Comparison of ENCODE assay signal across 1 cellular context in the genomic region with DNA sequence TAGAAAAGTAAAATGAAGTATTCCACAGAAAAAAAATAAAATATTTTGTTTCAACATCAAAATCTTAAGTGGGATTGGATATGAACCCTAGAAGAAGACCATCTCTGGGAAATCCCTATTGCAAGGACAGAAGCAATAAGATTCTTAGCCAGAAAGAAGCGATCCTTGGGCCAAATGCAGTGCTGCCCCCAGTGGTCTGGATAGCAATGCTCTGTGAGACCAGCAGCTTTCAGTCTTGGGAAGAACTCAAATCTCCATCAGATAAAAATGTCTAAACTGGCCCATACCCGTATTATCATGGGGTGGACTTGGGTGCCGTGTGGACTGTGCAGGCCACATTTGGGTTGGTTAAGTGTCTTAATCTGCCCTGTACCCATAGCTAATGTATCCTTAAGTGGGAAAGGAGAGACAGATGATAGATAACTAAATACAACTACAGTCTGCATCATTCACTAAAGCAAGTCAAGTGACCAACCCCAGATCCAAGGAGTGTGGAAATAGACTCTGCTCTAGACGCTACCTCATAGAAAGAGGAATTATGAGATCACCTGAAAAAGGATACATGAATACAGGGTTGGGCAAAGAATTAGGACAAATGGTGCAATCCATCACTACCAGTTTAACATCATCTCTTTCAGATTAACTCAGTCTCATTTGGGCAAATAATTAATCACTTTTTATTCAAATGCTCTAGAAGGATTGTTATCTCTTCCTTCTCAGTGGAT.
TF ChIP-seq lines count a peak whose summit lies in the region.

No MANE protein-coding gene starts in this region.

TF ChIP-seq in K562, 482 proteins besides CTCF, POLR2A, EP300 and RAD21 (continued from another document):
- TF ChIP-seq, protein P1, sequence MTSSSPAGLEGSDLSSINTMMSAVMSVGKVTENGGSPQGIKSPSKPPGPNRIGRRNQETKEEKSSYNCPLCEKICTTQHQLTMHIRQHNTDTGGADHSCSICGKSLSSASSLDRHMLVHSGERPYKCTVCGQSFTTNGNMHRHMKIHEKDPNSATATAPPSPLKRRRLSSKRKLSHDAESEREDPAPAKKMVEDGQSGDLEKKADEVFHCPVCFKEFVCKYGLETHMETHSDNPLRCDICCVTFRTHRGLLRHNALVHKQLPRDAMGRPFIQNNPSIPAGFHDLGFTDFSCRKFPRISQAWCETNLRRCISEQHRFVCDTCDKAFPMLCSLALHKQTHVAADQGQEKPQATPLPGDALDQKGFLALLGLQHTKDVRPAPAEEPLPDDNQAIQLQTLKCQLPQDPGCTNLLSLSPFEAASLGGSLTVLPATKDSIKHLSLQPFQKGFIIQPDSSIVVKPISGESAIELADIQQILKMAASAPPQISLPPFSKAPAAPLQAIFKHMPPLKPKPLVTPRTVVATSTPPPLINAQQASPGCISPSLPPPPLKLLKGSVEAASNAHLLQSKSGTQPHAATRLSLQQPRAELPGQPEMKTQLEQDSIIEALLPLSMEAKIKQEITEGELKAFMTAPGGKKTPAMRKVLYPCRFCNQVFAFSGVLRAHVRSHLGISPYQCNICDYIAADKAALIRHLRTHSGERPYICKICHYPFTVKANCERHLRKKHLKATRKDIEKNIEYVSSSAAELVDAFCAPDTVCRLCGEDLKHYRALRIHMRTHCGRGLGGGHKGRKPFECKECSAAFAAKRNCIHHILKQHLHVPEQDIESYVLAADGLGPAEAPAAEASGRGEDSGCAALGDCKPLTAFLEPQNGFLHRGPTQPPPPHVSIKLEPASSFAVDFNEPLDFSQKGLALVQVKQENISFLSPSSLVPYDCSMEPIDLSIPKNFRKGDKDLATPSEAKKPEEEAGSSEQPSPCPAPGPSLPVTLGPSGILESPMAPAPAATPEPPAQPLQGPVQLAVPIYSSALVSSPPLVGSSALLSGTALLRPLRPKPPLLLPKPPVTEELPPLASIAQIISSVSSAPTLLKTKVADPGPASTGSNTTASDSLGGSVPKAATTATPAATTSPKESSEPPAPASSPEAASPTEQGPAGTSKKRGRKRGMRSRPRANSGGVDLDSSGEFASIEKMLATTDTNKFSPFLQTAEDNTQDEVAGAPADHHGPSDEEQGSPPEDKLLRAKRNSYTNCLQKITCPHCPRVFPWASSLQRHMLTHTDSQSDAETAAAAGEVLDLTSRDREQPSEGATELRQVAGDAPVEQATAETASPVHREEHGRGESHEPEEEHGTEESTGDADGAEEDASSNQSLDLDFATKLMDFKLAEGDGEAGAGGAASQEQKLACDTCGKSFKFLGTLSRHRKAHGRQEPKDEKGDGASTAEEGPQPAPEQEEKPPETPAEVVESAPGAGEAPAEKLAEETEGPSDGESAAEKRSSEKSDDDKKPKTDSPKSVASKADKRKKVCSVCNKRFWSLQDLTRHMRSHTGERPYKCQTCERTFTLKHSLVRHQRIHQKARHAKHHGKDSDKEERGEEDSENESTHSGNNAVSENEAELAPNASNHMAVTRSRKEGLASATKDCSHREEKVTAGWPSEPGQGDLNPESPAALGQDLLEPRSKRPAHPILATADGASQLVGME (CRISPR knock-in tag; IDR thresholded peaks at IDR 0.05), result no peak
- TF ChIP-seq, protein P2, sequence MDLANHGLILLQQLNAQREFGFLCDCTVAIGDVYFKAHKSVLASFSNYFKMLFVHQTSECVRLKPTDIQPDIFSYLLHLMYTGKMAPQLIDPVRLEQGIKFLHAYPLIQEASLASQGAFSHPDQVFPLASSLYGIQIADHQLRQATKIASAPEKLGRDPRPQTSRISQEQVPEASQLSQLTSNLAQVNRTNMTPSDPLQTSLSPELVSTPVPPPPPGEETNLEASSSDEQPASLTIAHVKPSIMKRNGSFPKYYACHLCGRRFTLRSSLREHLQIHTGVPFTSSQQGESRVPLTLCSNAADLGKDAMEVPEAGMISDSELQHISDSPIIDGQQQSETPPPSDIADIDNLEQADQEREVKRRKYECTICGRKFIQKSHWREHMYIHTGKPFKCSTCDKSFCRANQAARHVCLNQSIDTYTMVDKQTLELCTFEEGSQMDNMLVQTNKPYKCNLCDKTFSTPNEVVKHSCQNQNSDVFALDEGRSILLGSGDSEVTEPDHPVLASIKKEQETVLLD (IDR thresholded peaks at IDR 0.05), result no peak
- TF ChIP-seq PHF21A (IDR thresholded peaks at IDR 0.05; ENCODE audit: borderline replicate concordance, low read depth) (no peak), OTX1 (CRISPR knock-in tag; IDR thresholded peaks at IDR 0.05) (no peak), PML (IDR thresholded peaks at IDR 0.05; ENCODE audit: low read length) (no peak), YY1 (IDR thresholded peaks at IDR 0.05; ENCODE audit: borderline replicate concordance in 1 of 3, control insufficient read depth in 1 of 3, extremely low read depth in 1 of 3, insufficient read depth in 3 of 3, insufficient read length in 1 of 3, insufficient replicate concordance in 2 of 3, low read depth in 1 of 3, low read length in 2 of 3) (no peak), XRCC3 (IDR thresholded peaks at IDR 0.05) (no peak), ZNF274 (IDR thresholded peaks at IDR 0.05; ENCODE audit: borderline replicate concordance, low read depth, low read length) (no peak), ETV6 (IDR thresholded peaks at IDR 0.05; ENCODE audit: borderline replicate concordance in 1 of 2, low read depth in 2 of 2, low read length in 1 of 2) (no peak), ETV6 (CRISPR knock-in tag; IDR thresholded peaks at IDR 0.05; ENCODE audit: borderline replicate concordance) (no peak), MTA1 (IDR thresholded peaks at IDR 0.05; ENCODE audit: borderline replicate concordance) (no peak), ZNF253 (CRISPR knock-in tag; conservative IDR thresholded peaks at IDR 0.05) (no peak), MAFF (IDR thresholded peaks at IDR 0.05; ENCODE audit: low read length) (no peak), ZNF780A (CRISPR knock-in tag; IDR thresholded peaks at IDR 0.05) (no peak)
- TF ChIP-seq, protein P3, sequence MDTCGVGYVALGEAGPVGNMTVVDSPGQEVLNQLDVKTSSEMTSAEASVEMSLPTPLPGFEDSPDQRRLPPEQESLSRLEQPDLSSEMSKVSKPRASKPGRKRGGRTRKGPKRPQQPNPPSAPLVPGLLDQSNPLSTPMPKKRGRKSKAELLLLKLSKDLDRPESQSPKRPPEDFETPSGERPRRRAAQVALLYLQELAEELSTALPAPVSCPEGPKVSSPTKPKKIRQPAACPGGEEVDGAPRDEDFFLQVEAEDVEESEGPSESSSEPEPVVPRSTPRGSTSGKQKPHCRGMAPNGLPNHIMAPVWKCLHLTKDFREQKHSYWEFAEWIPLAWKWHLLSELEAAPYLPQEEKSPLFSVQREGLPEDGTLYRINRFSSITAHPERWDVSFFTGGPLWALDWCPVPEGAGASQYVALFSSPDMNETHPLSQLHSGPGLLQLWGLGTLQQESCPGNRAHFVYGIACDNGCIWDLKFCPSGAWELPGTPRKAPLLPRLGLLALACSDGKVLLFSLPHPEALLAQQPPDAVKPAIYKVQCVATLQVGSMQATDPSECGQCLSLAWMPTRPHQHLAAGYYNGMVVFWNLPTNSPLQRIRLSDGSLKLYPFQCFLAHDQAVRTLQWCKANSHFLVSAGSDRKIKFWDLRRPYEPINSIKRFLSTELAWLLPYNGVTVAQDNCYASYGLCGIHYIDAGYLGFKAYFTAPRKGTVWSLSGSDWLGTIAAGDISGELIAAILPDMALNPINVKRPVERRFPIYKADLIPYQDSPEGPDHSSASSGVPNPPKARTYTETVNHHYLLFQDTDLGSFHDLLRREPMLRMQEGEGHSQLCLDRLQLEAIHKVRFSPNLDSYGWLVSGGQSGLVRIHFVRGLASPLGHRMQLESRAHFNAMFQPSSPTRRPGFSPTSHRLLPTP (IDR thresholded peaks at IDR 0.05; ENCODE audit: borderline replicate concordance, extremely low read depth, insufficient read length), result no peak
- TF ChIP-seq, protein P4, sequence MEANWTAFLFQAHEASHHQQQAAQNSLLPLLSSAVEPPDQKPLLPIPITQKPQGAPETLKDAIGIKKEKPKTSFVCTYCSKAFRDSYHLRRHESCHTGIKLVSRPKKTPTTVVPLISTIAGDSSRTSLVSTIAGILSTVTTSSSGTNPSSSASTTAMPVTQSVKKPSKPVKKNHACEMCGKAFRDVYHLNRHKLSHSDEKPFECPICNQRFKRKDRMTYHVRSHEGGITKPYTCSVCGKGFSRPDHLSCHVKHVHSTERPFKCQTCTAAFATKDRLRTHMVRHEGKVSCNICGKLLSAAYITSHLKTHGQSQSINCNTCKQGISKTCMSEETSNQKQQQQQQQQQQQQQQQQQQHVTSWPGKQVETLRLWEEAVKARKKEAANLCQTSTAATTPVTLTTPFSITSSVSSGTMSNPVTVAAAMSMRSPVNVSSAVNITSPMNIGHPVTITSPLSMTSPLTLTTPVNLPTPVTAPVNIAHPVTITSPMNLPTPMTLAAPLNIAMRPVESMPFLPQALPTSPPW (CRISPR knock-in tag; IDR thresholded peaks at IDR 0.05), result no peak
